Comparison of ENCODE assay signal across 11 cellular contexts in the genomic region with DNA sequence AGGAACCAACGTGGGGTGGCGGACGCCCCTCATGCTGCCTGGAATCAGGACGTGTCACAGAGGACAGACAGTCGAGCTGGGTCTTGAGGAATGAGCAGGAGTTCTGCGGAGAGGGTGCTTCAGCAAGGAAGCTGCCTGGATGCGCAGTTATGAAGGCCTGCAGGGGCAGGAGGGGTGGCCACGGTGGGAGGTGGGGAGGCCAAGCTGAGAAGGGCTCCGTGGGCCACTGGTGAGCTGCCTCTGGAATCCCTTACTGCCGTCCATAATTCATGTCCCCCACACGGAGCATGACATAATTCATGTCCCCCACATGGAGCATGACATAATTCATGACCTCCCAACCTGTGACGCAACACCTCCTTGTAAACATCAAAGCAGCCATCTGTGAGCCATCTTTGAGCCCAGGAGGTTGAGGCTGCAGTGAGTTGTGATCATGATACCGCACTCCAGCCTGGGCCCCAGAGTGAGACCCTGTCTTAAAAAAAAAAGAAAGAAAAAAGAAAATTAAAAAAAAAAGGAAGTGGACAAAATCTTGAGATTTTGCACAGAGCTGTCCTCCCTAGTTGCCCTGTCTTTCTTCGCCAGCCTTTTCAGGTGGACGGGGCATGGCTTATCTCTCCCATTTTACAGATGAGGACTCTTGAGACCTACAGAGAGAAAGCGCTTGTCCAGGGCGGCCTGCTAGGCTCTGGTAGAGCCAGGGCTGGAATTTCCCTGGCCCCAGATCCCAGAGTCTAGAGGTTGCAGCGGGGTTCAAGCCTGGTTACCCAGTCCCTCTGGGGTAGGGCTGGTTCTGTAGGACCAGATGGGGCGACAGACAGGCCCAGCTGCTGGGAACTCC. TPM values are rescaled to one million over a fixed set of nuclear protein-coding genes. Genes with fewer than 3 reads are reported as not detected.
DNase-seq lines count a peak whose midpoint lies in the region; ATAC-seq and TF ChIP-seq lines count a peak whose summit lies in the region.
"Had no signal": no experiment of that assay in that cellular context is flagged by ENCODE, and none has a peak within 500 bp of the region (broad histone marks: within the 10 kb centered on the region; RNA-seq: fewer than 3 reads in every experiment).

No MANE protein-coding gene starts in this region.

- H3K36me3 Mint-ChIP-seq in glutamatergic neuron (ENCODE audit: unreplicated experiment): no peaks in the 10 kb centered on the region
- H3K36me3 Mint-ChIP-seq: naive B cell had no signal

- peaks cover 25% of the 10 kb centered on the region for H3K4me1 ChIP-seq in suprapubic skin
- no peaks in the 10 kb centered on the region for H3K4me1 ChIP-seq in effector memory CD4-positive, alpha-beta T cell (ENCODE audit: control insufficient read depth, insufficient read depth, low read length, poor library complexity, severe bottlenecking)

- H3K9me3 ChIP-seq in suprapubic skin: no peaks in the 10 kb centered on the region
- no peaks in the 10 kb centered on the region for H3K9me3 ChIP-seq in effector memory CD4-positive, alpha-beta T cell (ENCODE audit: control insufficient read depth, low read length)

- no peaks in the 10 kb centered on the region for H3K36me3 ChIP-seq in suprapubic skin
- H3K36me3 ChIP-seq in effector memory CD4-positive, alpha-beta T cell (ENCODE audit: control insufficient read depth, insufficient read depth, low read length): no peaks in the 10 kb centered on the region

- WGBS in suprapubic skin: 80% methylated on average over 18 of the region's 19 CpGs

- H3K4me1 Mint-ChIP-seq in glutamatergic neuron (ENCODE audit: low read depth, unreplicated experiment): peaks cover 8% of the 10 kb centered on the region

- peaks cover 4% of the 10 kb centered on the region for H3K9me3 Mint-ChIP-seq in glutamatergic neuron (ENCODE audit: unreplicated experiment)
- H3K9me3 Mint-ChIP-seq: GM23338, naive B cell had no signal

- peak overlapping the region; percentile 55 for H3K27ac ChIP-seq in suprapubic skin
- H3K27ac ChIP-seq in effector memory CD4-positive, alpha-beta T cell (ENCODE audit: insufficient read depth, low read length, poor library complexity, severe bottlenecking): no peak overlapping the region
- H3K27ac ChIP-seq: KMS-11 had no signal

- H3K4me3 ChIP-seq in fibroblast of villous mesenchyme (ENCODE audit: low read depth, low read length) (no peak overlapping the region), suprapubic skin (no peak overlapping the region)
- H3K4me3 ChIP-seq in effector memory CD4-positive, alpha-beta T cell (ENCODE audit: insufficient read depth, low read depth, low read length, poor library complexity, severe bottlenecking): no peak overlapping the region
- H3K4me3 ChIP-seq: GM23338 had no signal

- peak; percentile 78 for DNase-seq in HCEC 1CT
- peak; percentile 23 for DNase-seq in SKM-1 (lab: John Stamatoyannopoulos, UW; ENCODE audit: unreplicated experiment)
- DNase-seq in fibroblast of villous mesenchyme (ENCODE audit: low read depth): peak; percentile 94
- DNase-seq in suprapubic skin (ENCODE audit: low spot score in 2 of 2): no peak
- no peak for DNase-seq in glutamatergic neuron
- DNase-seq in effector memory CD4-positive, alpha-beta T cell: no peak
- DNase-seq: naive B cell had no signal

- H3K27ac Mint-ChIP-seq in glutamatergic neuron (ENCODE audit: unreplicated experiment): no peak overlapping the region
- H3K27ac Mint-ChIP-seq: GM23338 had no signal

- peaks cover 9% of the 10 kb centered on the region for H3K27me3 Mint-ChIP-seq in glutamatergic neuron (ENCODE audit: unreplicated experiment)

- ATAC-seq in HG02610 (IDR thresholded peaks at IDR 0.05; ENCODE audit: unreplicated experiment): no peak

- H3K4me3 Mint-ChIP-seq in glutamatergic neuron (ENCODE audit: unreplicated experiment): no peak overlapping the region
- H3K4me3 Mint-ChIP-seq: GM23338 had no signal

- H3K27me3 ChIP-seq in suprapubic skin: no peaks in the 10 kb centered on the region
- H3K27me3 ChIP-seq in effector memory CD4-positive, alpha-beta T cell (replicated peaks; ENCODE audit: control insufficient read depth, insufficient read depth, low read length, poor library complexity, severe bottlenecking): no peaks in the 10 kb centered on the region

- no peak for TF ChIP-seq POLR2A in suprapubic skin (IDR thresholded peaks at IDR 0.05)

- TF ChIP-seq CTCF in fibroblast of villous mesenchyme (IDR thresholded peaks at IDR 0.05; ENCODE audit: insufficient read depth, low read depth, low read length) (no peak), suprapubic skin (IDR thresholded peaks at IDR 0.05) (no peak), glutamatergic neuron (IDR thresholded peaks at IDR 0.05; ENCODE audit: partially characterized antibody, unreplicated experiment) (no peak)

- TF ChIP-seq EP300 in suprapubic skin (IDR thresholded peaks at IDR 0.05): no peak

RNA-seq across cellular contexts. Expression of gene PICK1, which starts 24.3 kb away (rescaled TPM):
- 14.2 TPM in 2 replicates for total RNA-seq in fibroblast of villous mesenchyme
- total RNA-seq in suprapubic skin: 10 to 100 TPM; 36.7 to 72.0 (median 61.5) TPM
- 44.8 TPM for total RNA-seq in glutamatergic neuron (ENCODE audit: unreplicated experiment)

RNA-seq across cellular contexts. Expression of gene SOX10, which starts 48.5 kb away (rescaled TPM):
- total RNA-seq in fibroblast of villous mesenchyme: not detected in 2 replicates
- 10 to 100 TPM; 15.2 to 30.8 (median 20.5) TPM for total RNA-seq in suprapubic skin
- total RNA-seq in glutamatergic neuron (ENCODE audit: unreplicated experiment): not detected
- total RNA-seq: endothelial cell of umbilical vein had no signal

RNA-seq across cellular contexts. Expression of gene SLC16A8, which starts 51.1 kb away (rescaled TPM):
- total RNA-seq in fibroblast of villous mesenchyme: under 0.01 TPM in 1 of 2 replicates, not detected in the other
- not detected for total RNA-seq in suprapubic skin
- total RNA-seq in glutamatergic neuron (ENCODE audit: unreplicated experiment): not detected
- total RNA-seq: endothelial cell of umbilical vein had no signal

Comparison
In these comparisons a context has a peak if more than half of its experiments do, and no peak if none do; other contexts are left out.
1. DNase-seq: peak in HCEC 1CT (single experiment), SKM-1 (single experiment) and fibroblast of villous mesenchyme (single experiment); none in suprapubic skin (0 of 2), glutamatergic neuron (single experiment) and effector memory CD4-positive, alpha-beta T cell (0 of 3).
2. RNA of gene SOX10, which starts 48.5 kb away (total RNA-seq): 15.2 to 30.8 TPM in suprapubic skin; not detected in glutamatergic neuron (single experiment) and not detected in fibroblast of villous mesenchyme; every median in the first group is over 10 times any median in the second.